In the genomic region with DNA sequence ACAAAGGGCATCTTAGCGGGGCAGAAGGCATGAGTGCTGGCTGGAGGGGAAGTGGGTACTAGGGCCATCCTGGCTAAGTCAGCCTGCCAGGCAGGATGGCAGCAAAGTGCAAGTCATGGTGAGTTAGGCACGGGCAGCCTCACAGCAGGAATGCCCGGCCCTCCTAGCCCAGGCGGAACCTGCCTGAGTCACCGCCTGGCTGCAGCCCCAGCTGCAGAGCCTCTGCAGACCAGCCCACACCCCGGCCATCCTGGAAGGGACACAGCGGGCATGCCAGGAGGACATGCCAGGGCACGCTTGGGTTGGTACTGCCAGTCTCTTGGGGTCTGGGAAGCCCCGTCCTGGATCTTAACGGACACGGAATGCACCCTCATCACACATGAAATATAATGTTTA, we compare ENCODE assay signal across 8 cellular contexts. TPM values are rescaled to one million over a fixed set of nuclear protein-coding genes. Genes with fewer than 3 reads are reported as not detected.
DNase-seq lines count a peak whose midpoint lies in the region; ATAC-seq, FAIRE-seq and TF ChIP-seq lines count a peak whose summit lies in the region.

No MANE protein-coding gene starts in this region.

- 31 to 57% (median 33%) methylated on average over 11 of the region's 11 CpGs for WGBS in small intestine, 3 donors

- H3K27me3 ChIP-seq in left ventricle myocardium inferior (ENCODE audit: low read depth) = peaks cover 19% of the 10 kb centered on the region
- H3K27me3 ChIP-seq in small intestine (ENCODE audit: control insufficient read depth in 2 of 2, insufficient read depth in 2 of 2, low read length in 2 of 2) = no peaks in the 10 kb centered on the region
- H3K27me3 ChIP-seq in HAP-1 (ENCODE audit: low read depth) = no peaks in the 10 kb centered on the region

- no peak overlapping the region for H3K4me3 Mint-ChIP-seq in activated naive CD8-positive, alpha-beta T cell treated with anti-CD3 and anti-CD28 coated beads for 36 hours

- no peaks in the 10 kb centered on the region for H3K36me3 Mint-ChIP-seq in activated naive CD8-positive, alpha-beta T cell treated with anti-CD3 and anti-CD28 coated beads for 36 hours

- ATAC-seq in GM21717 (IDR thresholded peaks at IDR 0.05; ENCODE audit: unreplicated experiment) = no peak

- no peak for TF ChIP-seq CTCF in left ventricle myocardium inferior (IDR thresholded peaks at IDR 0.05; ENCODE audit: borderline replicate concordance)

- H3K27ac ChIP-seq in left ventricle myocardium inferior (replicated peaks) (peak overlapping the region; percentile 66), small intestine (ENCODE audit: low read depth in 1 of 2, low read length in 1 of 2) (peak overlapping the region in 1 of 2 donors; percentile 30)

- peaks cover 9% of the 10 kb centered on the region for H3K4me1 Mint-ChIP-seq in activated naive CD8-positive, alpha-beta T cell treated with anti-CD3 and anti-CD28 coated beads for 36 hours

- no peaks in the 10 kb centered on the region for H3K9me3 Mint-ChIP-seq in activated naive CD8-positive, alpha-beta T cell treated with anti-CD3 and anti-CD28 coated beads for 36 hours

- H3K4me3 ChIP-seq in left ventricle myocardium inferior = no peak overlapping the region
- H3K4me3 ChIP-seq in small intestine (ENCODE audit: low read depth in 1 of 2, low read length in 2 of 2) = no peak overlapping the region
- no peak overlapping the region for H3K4me3 ChIP-seq in HAP-1

- DNase-seq in HTR-8/SVneo (ENCODE audit: insufficient read length, low spot score) = peak; percentile 98
- DNase-seq in UCSD-AML1 (lab: John Stamatoyannopoulos, UW; ENCODE audit: unreplicated experiment) = peak; percentile 52
- peak; percentile 55 for DNase-seq in left ventricle myocardium inferior
- DNase-seq in small intestine = peak; percentile 91
- DNase-seq in HAP-1 (ENCODE audit: low spot score in 2 of 2) = no peak
- no peak for DNase-seq in activated naive CD8-positive, alpha-beta T cell treated with anti-CD3 and anti-CD28 coated beads for 36 hours
- DNase-seq in NCI-H2029 treated with DMSO at 0.1 percent for 48 hours (lab: John Stamatoyannopoulos, UW) = no peak

- H3K36me3 ChIP-seq in left ventricle myocardium inferior (no peaks in the 10 kb centered on the region), small intestine (ENCODE audit: control insufficient read depth in 2 of 2, insufficient read depth in 2 of 2, low read length in 2 of 2) (no peaks in the 10 kb centered on the region), HAP-1 (replicated peaks) (no peaks in the 10 kb centered on the region)

- H3K4me1 ChIP-seq in left ventricle myocardium inferior (peaks cover 10% of the 10 kb centered on the region), small intestine (ENCODE audit: control insufficient read depth in 2 of 2, insufficient read depth in 1 of 2, low read depth in 1 of 2, low read length in 1 of 2) (no peaks in the 10 kb centered on the region), HAP-1 (no peaks in the 10 kb centered on the region)

- H3K9me3 ChIP-seq in left ventricle myocardium inferior (replicated peaks) = no peaks in the 10 kb centered on the region
- H3K9me3 ChIP-seq in small intestine (ENCODE audit: control insufficient read depth, low read depth) = no peaks in the 10 kb centered on the region
- H3K9me3 ChIP-seq in HAP-1 = no peaks in the 10 kb centered on the region

- in situ Hi-C loops in HAP-1 (cut with MboI; ENCODE audit: low sequenced_read_pairs) = no loop called here

- H3K27me3 Mint-ChIP-seq in activated naive CD8-positive, alpha-beta T cell treated with anti-CD3 and anti-CD28 coated beads for 36 hours = peaks cover 13% of the 10 kb centered on the region

- intact Hi-C loops in left ventricle myocardium inferior (cut with micrococcal nuclease) = no loop called here

- FAIRE-seq in HTR-8/SVneo (lab: Jason Lieb, UNC) (peak; percentile 99), small intestine (lab: Jason Lieb, UNC) (no peak)

- no peak overlapping the region for H3K27ac Mint-ChIP-seq in activated naive CD8-positive, alpha-beta T cell treated with anti-CD3 and anti-CD28 coated beads for 36 hours

RNA-seq across cellular contexts. Expression of gene ALDH3A1, which starts 4.9 kb away (rescaled TPM):
- not detected for total RNA-seq in left ventricle myocardium inferior
- 1 to 10 TPM; 2.4 to 5.8 (median 3.8) TPM for polyA plus RNA-seq in small intestine
- under 1 TPM; 0.34 to 0.47 TPM for total RNA-seq in activated naive CD8-positive, alpha-beta T cell treated with anti-CD3 and anti-CD28 coated beads for 36 hours

RNA-seq across cellular contexts. Expression of gene SLC47A2, which starts 36.7 kb away (rescaled TPM):
- total RNA-seq in left ventricle myocardium inferior = not detected
- polyA plus RNA-seq in small intestine = 1 to 10 TPM in 1 of 3 donors, under 1 TPM in 2; 0.34 to 1.1 (median 0.45) TPM
- not detected for total RNA-seq in activated naive CD8-positive, alpha-beta T cell treated with anti-CD3 and anti-CD28 coated beads for 36 hours

Comparison
In these comparisons a context has a peak if more than half of its experiments do, and no peak if none do; other contexts are left out.
1. DNase-seq: peak in HTR-8/SVneo (single experiment), UCSD-AML1 (single experiment), left ventricle myocardium inferior (single experiment) and small intestine (single experiment); none in HAP-1 (0 of 2), activated naive CD8-positive, alpha-beta T cell treated with anti-CD3 and anti-CD28 coated beads for 36 hours (single experiment) and NCI-H2029 treated with DMSO at 0.1 percent for 48 hours (single experiment).